11 cellular contexts compared by ENCODE assay signal in the genomic region with DNA sequence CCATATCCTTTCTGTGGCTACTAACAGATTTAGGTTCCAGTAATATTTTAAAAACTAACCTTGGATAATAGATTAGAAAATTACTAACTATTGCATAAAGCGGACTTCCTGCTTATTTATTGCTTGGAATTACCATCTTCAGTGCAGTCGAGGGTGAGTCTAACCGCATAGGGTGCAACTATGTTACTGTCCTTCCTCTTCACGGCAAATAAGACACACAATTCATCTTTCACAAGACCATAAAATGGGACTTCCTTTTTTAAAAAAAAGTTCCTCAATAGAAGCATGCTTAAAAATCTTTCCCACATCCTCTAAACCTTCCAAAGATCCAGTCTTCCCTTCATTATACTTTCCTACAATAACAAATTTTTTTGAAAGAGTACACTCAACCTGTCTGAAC. TPM values are rescaled to one million over a fixed set of nuclear protein-coding genes. Genes with fewer than 3 reads are reported as not detected.
DNase-seq lines count a peak whose midpoint lies in the region; ATAC-seq and TF ChIP-seq lines count a peak whose summit lies in the region.
"Had no signal": no experiment of that assay in that cellular context is flagged by ENCODE, and none has a peak within 500 bp of the region (broad histone marks: within the 10 kb centered on the region; RNA-seq: fewer than 3 reads in every experiment).

No MANE protein-coding gene starts in this region.

- no peak for TF ChIP-seq POLR2A in NB4 (IDR thresholded peaks at IDR 0.05; ENCODE audit: extremely low read depth, insufficient read length)

- peak overlapping the region; percentile 3 for H3K27ac Mint-ChIP-seq in activated naive CD8-positive, alpha-beta T cell treated with anti-CD3 and anti-CD28 coated beads, Interleukin-2, amount 50 U/mL, for 24 hours
- H3K27ac Mint-ChIP-seq in progenitor cell of endocrine pancreas = no peak overlapping the region

- TF ChIP-seq CTCF in GM13976 (IDR thresholded peaks at IDR 0.05; ENCODE audit: borderline replicate concordance, control extremely low read depth, extremely low read depth, insufficient read depth, missing control alignments) (no peak), NB4 (IDR thresholded peaks at IDR 0.05; ENCODE audit: low read depth, low read length) (no peak), progenitor cell of endocrine pancreas (IDR thresholded peaks at IDR 0.05; ENCODE audit: unreplicated experiment) (no peak)

- H3K4me1 Mint-ChIP-seq in activated naive CD8-positive, alpha-beta T cell treated with anti-CD3 and anti-CD28 coated beads, Interleukin-2, amount 50 U/mL, for 24 hours = peaks cover 34% of the 10 kb centered on the region
- H3K4me1 Mint-ChIP-seq in progenitor cell of endocrine pancreas (ENCODE audit: low read depth) = peaks cover 22% of the 10 kb centered on the region

- peak; percentile 28 for DNase-seq in GM13976 (ENCODE audit: low spot score)
- DNase-seq in NB4 (ENCODE audit: low read depth) = peak; percentile 94
- no peak for DNase-seq in activated naive CD8-positive, alpha-beta T cell treated with anti-CD3 and anti-CD28 coated beads, Interleukin-2, amount 50 U/mL, for 24 hours
- no peak for DNase-seq in progenitor cell of endocrine pancreas (ENCODE audit: low spot score, unreplicated experiment)
- DNase-seq in NCI-H446 treated with DMSO at 0.1 percent for 48 hours (lab: John Stamatoyannopoulos, UW) = no peak
- no peak for DNase-seq in NCI-H2227 treated with DMSO at 0.1 percent for 48 hours (lab: John Stamatoyannopoulos, UW)
- DNase-seq in mucosa of gallbladder (ENCODE audit: low spot score) = no peak
- DNase-seq: activated CD4-positive, alpha-beta T cell treated with anti-CD3 and anti-CD28 coated beads, Interleukin-2, amount 50 U/mL, for 48 hours; NCI-H345 had no signal

- no peak for ATAC-seq in activated naive CD8-positive, alpha-beta T cell treated with anti-CD3 and anti-CD28 coated beads, Interleukin-2, amount 50 U/mL, for 24 hours
- no peak for ATAC-seq in GM19395 (IDR thresholded peaks at IDR 0.05; ENCODE audit: unreplicated experiment)

- peak overlapping the region; percentile 81 for H3K4me3 ChIP-seq in NB4 (ENCODE audit: low read depth, low read length)
- H3K4me3 ChIP-seq: lung had no signal

- peak overlapping the region; percentile 81 for H3K4me3 Mint-ChIP-seq in activated naive CD8-positive, alpha-beta T cell treated with anti-CD3 and anti-CD28 coated beads, Interleukin-2, amount 50 U/mL, for 24 hours
- H3K4me3 Mint-ChIP-seq in progenitor cell of endocrine pancreas (ENCODE audit: low read depth) = peak overlapping the region; percentile 98

- H3K36me3 Mint-ChIP-seq in activated naive CD8-positive, alpha-beta T cell treated with anti-CD3 and anti-CD28 coated beads, Interleukin-2, amount 50 U/mL, for 24 hours (ENCODE audit: low read depth) = peaks cover 57% of the 10 kb centered on the region
- H3K36me3 Mint-ChIP-seq in progenitor cell of endocrine pancreas (ENCODE audit: insufficient read depth) = peaks cover 29% of the 10 kb centered on the region

- H3K27me3 Mint-ChIP-seq in activated naive CD8-positive, alpha-beta T cell treated with anti-CD3 and anti-CD28 coated beads, Interleukin-2, amount 50 U/mL, for 24 hours = no peaks in the 10 kb centered on the region
- no peaks in the 10 kb centered on the region for H3K27me3 Mint-ChIP-seq in progenitor cell of endocrine pancreas

- H3K9me3 Mint-ChIP-seq in activated naive CD8-positive, alpha-beta T cell treated with anti-CD3 and anti-CD28 coated beads, Interleukin-2, amount 50 U/mL, for 24 hours = peaks cover 16% of the 10 kb centered on the region
- peaks cover 19% of the 10 kb centered on the region for H3K9me3 Mint-ChIP-seq in progenitor cell of endocrine pancreas (ENCODE audit: low read depth)

- in situ Hi-C loops in GM13976 (cut with MboI; ENCODE audit: low sequenced_read_pairs, unreplicated experiment) = no loop called here

RNA-seq across cellular contexts. Expression of a gene that starts 2.1 kb away (rescaled TPM):
- total RNA-seq in progenitor cell of endocrine pancreas = 26.8 and 28.5 TPM in 2 replicates
- 19.5 TPM for total RNA-seq in mucosa of gallbladder

RNA-seq across cellular contexts. Expression of a gene that starts 2.2 kb away (rescaled TPM):
- 24.9 and 27.7 TPM in 2 replicates for total RNA-seq in progenitor cell of endocrine pancreas
- 6.0 TPM for total RNA-seq in mucosa of gallbladder

RNA-seq across cellular contexts. Expression of a gene that starts 60.0 kb away (rescaled TPM):
- total RNA-seq in progenitor cell of endocrine pancreas (14.4 and 15.8 TPM in 2 replicates), mucosa of gallbladder (1.8 TPM)

Comparison
In these comparisons a context has a peak if more than half of its experiments do, and no peak if none do; other contexts are left out.
1. DNase-seq: peak in GM13976 (single experiment) and NB4 (single experiment); none in activated naive CD8-positive, alpha-beta T cell treated with anti-CD3 and anti-CD28 coated beads, Interleukin-2, amount 50 U/mL, for 24 hours (single experiment), progenitor cell of endocrine pancreas (single experiment), NCI-H446 treated with DMSO at 0.1 percent for 48 hours (single experiment), NCI-H2227 treated with DMSO at 0.1 percent for 48 hours (single experiment) and mucosa of gallbladder (single experiment).